ENCODE assay signal across 14 cellular contexts in the genomic region with DNA sequence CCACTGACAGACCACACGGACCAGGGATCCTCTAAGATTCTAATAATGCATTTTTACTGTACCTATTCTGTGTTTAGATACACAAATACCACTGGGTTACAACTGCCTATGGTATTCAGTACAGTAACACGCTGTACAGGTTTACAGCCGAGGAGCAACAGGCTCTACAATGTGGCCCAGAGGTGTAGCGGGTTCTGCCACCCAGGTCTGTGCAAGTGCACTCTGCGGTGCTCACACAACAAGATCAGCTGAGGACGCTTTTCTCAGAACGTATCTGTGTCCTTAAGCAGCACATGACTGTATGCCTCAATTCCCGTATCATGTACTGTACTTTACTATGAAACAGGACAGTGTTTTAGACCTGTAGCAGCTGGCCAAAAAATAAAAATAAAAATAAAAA. TPM values are rescaled to one million over a fixed set of nuclear protein-coding genes. Genes with fewer than 3 reads are reported as not detected.
A peak's percentile ranks its signal among the peaks of the same experiment; 100 is the strongest.
DNase-seq lines count a peak whose midpoint lies in the region; ATAC-seq and TF ChIP-seq lines count a peak whose summit lies in the region.
"Had no signal": no experiment of that assay in that cellular context is flagged by ENCODE, and none has a peak within 500 bp of the region (broad histone marks: within the 10 kb centered on the region; RNA-seq: fewer than 3 reads in every experiment).

No MANE protein-coding gene starts in this region.

- peaks cover 56% of the 10 kb centered on the region for H3K4me1 Mint-ChIP-seq in T-helper 2 cell treated with Interferon-gamma antibody and Interleukin-4, amounts not matched to agents 5 μg/mL and 100 μg/mL, for 36 hours (ENCODE audit: low read depth)
- H3K4me1 Mint-ChIP-seq in CD4-positive, alpha-beta T cell (ENCODE audit: low read depth): peaks cover 88% of the 10 kb centered on the region
- H3K4me1 Mint-ChIP-seq in chondrocyte (ENCODE audit: low read depth) (peaks cover 81% of the 10 kb centered on the region), nephron (peaks cover 89% of the 10 kb centered on the region)

- H3K9me3 ChIP-seq in CD4-positive, alpha-beta T cell (ENCODE audit: control insufficient read depth, low read length): no peaks in the 10 kb centered on the region
- H3K9me3 ChIP-seq: BLaER1 treated with 17β-estradiol and CSF1 and Interleukin-3, amounts not matched to agents 10 nM and 100 nM; left lung had no signal

- DNase-seq in T-helper 2 cell treated with Interferon-gamma antibody and Interleukin-4, amounts not matched to agents 5 μg/mL and 100 μg/mL, for 36 hours (ENCODE audit: low spot score): no peak
- DNase-seq in T-helper 2 cell (no peak), chondrocyte (ENCODE audit: low spot score) (peak; percentile 36)
- DNase-seq in CD4-positive, alpha-beta T cell: no peak
- DNase-seq: activated CD4-positive, CD25-positive, alpha-beta regulatory T cell treated with anti-CD3 and anti-CD28 coated beads, Interleukin-2, amount 50 U/mL, for 72 hours; aorta; left lung; NCI-H526 treated with DMSO at 0.1 percent for 48 hours; stimulated activated CD4-positive, alpha-beta T cell treated with anti-CD3 and anti-CD28 coated beads, Interleukin-12 subunit alpha, Interleukin-12 subunit beta, amount 100 ng/mL, for 4 hours had no signal

- no peak overlapping the region for H3K27ac ChIP-seq in CD4-positive, alpha-beta T cell (ENCODE audit: low read depth, low read length)
- H3K27ac ChIP-seq: BLaER1 treated with 17β-estradiol and CSF1 and Interleukin-3, amounts not matched to agents 10 nM and 100 nM; left lung had no signal

- no peaks in the 10 kb centered on the region for H3K9me3 Mint-ChIP-seq in T-helper 2 cell treated with Interferon-gamma antibody and Interleukin-4, amounts not matched to agents 5 μg/mL and 100 μg/mL, for 36 hours
- no peaks in the 10 kb centered on the region for H3K9me3 Mint-ChIP-seq in CD4-positive, alpha-beta T cell
- H3K9me3 Mint-ChIP-seq in chondrocyte (ENCODE audit: low read depth) (no peaks in the 10 kb centered on the region), nephron (no peaks in the 10 kb centered on the region)

- POLR2A ChIA-PET in CD4-positive, alpha-beta T cell (lab: Charles Lee): no interaction called here

- no peaks in the 10 kb centered on the region for H3K27me3 ChIP-seq in CD4-positive, alpha-beta T cell (ENCODE audit: control insufficient read depth, insufficient read depth, low read length)
- H3K27me3 ChIP-seq: left lung had no signal

- peaks cover 13% of the 10 kb centered on the region for H3K36me3 Mint-ChIP-seq in T-helper 2 cell treated with Interferon-gamma antibody and Interleukin-4, amounts not matched to agents 5 μg/mL and 100 μg/mL, for 36 hours (ENCODE audit: low read depth)
- peaks cover 22% of the 10 kb centered on the region for H3K36me3 Mint-ChIP-seq in CD4-positive, alpha-beta T cell (ENCODE audit: low read depth)
- H3K36me3 Mint-ChIP-seq in chondrocyte (ENCODE audit: low read depth) (peaks cover 2% of the 10 kb centered on the region), nephron (ENCODE audit: low read depth) (peaks cover 13% of the 10 kb centered on the region)

- CTCF ChIA-PET in CD4-positive, alpha-beta T cell (lab: Charles Lee): no interaction called here

- intact Hi-C loops in CD4-positive, alpha-beta T cell (cut with DNase I, micrococcal nuclease): no loop called here

- peak overlapping the region; percentile 58 for H3K27ac Mint-ChIP-seq in T-helper 2 cell treated with Interferon-gamma antibody and Interleukin-4, amounts not matched to agents 5 μg/mL and 100 μg/mL, for 36 hours
- peak overlapping the region; percentile 52 for H3K27ac Mint-ChIP-seq in CD4-positive, alpha-beta T cell
- H3K27ac Mint-ChIP-seq in chondrocyte (ENCODE audit: unreplicated experiment) (no peak overlapping the region), nephron (peak overlapping the region; percentile 50 to 87 (median 62))

- H3K27me3 Mint-ChIP-seq in T-helper 2 cell treated with Interferon-gamma antibody and Interleukin-4, amounts not matched to agents 5 μg/mL and 100 μg/mL, for 36 hours (ENCODE audit: low read depth): peaks cover 15% of the 10 kb centered on the region
- no peaks in the 10 kb centered on the region for H3K27me3 Mint-ChIP-seq in CD4-positive, alpha-beta T cell
- no peaks in the 10 kb centered on the region for H3K27me3 Mint-ChIP-seq in chondrocyte (ENCODE audit: low read depth)
- H3K27me3 Mint-ChIP-seq in nephron (ENCODE audit: low read depth): peaks cover 3% of the 10 kb centered on the region

- TF ChIP-seq CTCF in CD4-positive, alpha-beta T cell (IDR thresholded peaks at IDR 0.05): no peak
- no peak for TF ChIP-seq CTCF in chondrocyte (IDR thresholded peaks at IDR 0.05)
- no peak for TF ChIP-seq CTCF in nephron (IDR thresholded peaks at IDR 0.05; ENCODE audit: unreplicated experiment in 3 of 3)

- ATAC-seq in CD4-positive, alpha-beta T cell (ENCODE audit: poor library complexity): no peak
- ATAC-seq in HG02610 (IDR thresholded peaks at IDR 0.05; ENCODE audit: unreplicated experiment): no peak
- ATAC-seq in HG02759 (IDR thresholded peaks at IDR 0.05; ENCODE audit: unreplicated experiment): no peak
- ATAC-seq in GM19395 (IDR thresholded peaks at IDR 0.05; ENCODE audit: unreplicated experiment): no peak
- ATAC-seq: left lung had no signal

- peak overlapping the region; percentile 44 for H3K4me3 Mint-ChIP-seq in T-helper 2 cell treated with Interferon-gamma antibody and Interleukin-4, amounts not matched to agents 5 μg/mL and 100 μg/mL, for 36 hours
- H3K4me3 Mint-ChIP-seq in CD4-positive, alpha-beta T cell: peak overlapping the region; percentile 50
- H3K4me3 Mint-ChIP-seq in chondrocyte (ENCODE audit: unreplicated experiment): no peak overlapping the region
- H3K4me3 Mint-ChIP-seq in nephron: peak overlapping the region in 1 of 3 experiments; percentile 4

RNA-seq across cellular contexts. Expression of gene ZCCHC14, which starts 6.5 kb away (rescaled TPM):
- 10 to 100 TPM; 16.4 to 18.3 TPM for total RNA-seq in CD4-positive, alpha-beta T cell
- 28.0 to 29.6 TPM (median 29.6 TPM) in 3 replicates for total RNA-seq in chondrocyte
